In genomic region chr1:109623601-109624161, GRCh38 we compare ENCODE assay signal across 9 cellular contexts. TPM values are rescaled to one million over a fixed set of nuclear protein-coding genes. Genes with fewer than 3 reads are reported as not detected.
DNase-seq lines count a peak whose midpoint lies in the region; ATAC-seq lines count a peak whose summit lies in the region.
"Had no signal": no experiment of that assay in that cellular context is flagged by ENCODE, and none has a peak within 500 bp of the region (broad histone marks: within the 10 kb centered on the region; RNA-seq: fewer than 3 reads in every experiment).

No MANE protein-coding gene starts in this region.

- H3K27me3 ChIP-seq in layer of hippocampus (ENCODE audit: control insufficient read depth, insufficient read depth, low read length), result no peaks in the 10 kb centered on the region

- H3K36me3 Mint-ChIP-seq in activated naive CD4-positive, alpha-beta T cell treated with anti-CD3 and anti-CD28 coated beads, Interleukin-2, amount 50 U/mL, for 24 hours, result no peaks in the 10 kb centered on the region
- H3K36me3 Mint-ChIP-seq in activated CD8-positive, alpha-beta T cell treated with anti-CD3 and anti-CD28 coated beads, Interleukin-2, amount 10 ng/mL, durations not matched to agents 7 days and 5 days (ENCODE audit: low read depth), result peaks cover 30% of the 10 kb centered on the region

- peak overlapping the region; percentile 15 for H3K27ac ChIP-seq in layer of hippocampus (ENCODE audit: low read depth, low read length)
- H3K27ac ChIP-seq in temporal lobe (ENCODE audit: low read depth, low read length), result peak overlapping the region; percentile 70

- DNase-seq in activated naive CD4-positive, alpha-beta T cell (lab: John Stamatoyannopoulos, UW), result no peak
- DNase-seq in activated CD8-positive, alpha-beta T cell treated with anti-CD3 and anti-CD28 coated beads, Interleukin-2, amount 10 ng/mL, durations not matched to agents 7 days and 5 days, result peak; percentile 24
- no peak for DNase-seq in NCI-H2196 (lab: John Stamatoyannopoulos, UW; ENCODE audit: unreplicated experiment)
- DNase-seq in OCI-M1 (lab: John Stamatoyannopoulos, UW), result no peak
- DNase-seq: DMS53 had no signal

- H3K4me1 Mint-ChIP-seq in activated naive CD4-positive, alpha-beta T cell treated with anti-CD3 and anti-CD28 coated beads, Interleukin-2, amount 50 U/mL, for 24 hours, result peaks cover 47% of the 10 kb centered on the region
- H3K4me1 Mint-ChIP-seq in activated CD8-positive, alpha-beta T cell treated with anti-CD3 and anti-CD28 coated beads, Interleukin-2, amount 10 ng/mL, durations not matched to agents 7 days and 5 days (ENCODE audit: low read depth), result peaks cover 52% of the 10 kb centered on the region

- ATAC-seq in activated CD8-positive, alpha-beta T cell treated with anti-CD3 and anti-CD28 coated beads, Interleukin-2, amount 10 ng/mL, durations not matched to agents 7 days and 5 days, result no peak
- no peak for ATAC-seq in HG03039 (IDR thresholded peaks at IDR 0.05; ENCODE audit: unreplicated experiment)

- no peaks in the 10 kb centered on the region for H3K27me3 Mint-ChIP-seq in activated naive CD4-positive, alpha-beta T cell treated with anti-CD3 and anti-CD28 coated beads, Interleukin-2, amount 50 U/mL, for 24 hours
- H3K27me3 Mint-ChIP-seq in activated CD8-positive, alpha-beta T cell treated with anti-CD3 and anti-CD28 coated beads, Interleukin-2, amount 10 ng/mL, durations not matched to agents 7 days and 5 days (ENCODE audit: low read depth), result no peaks in the 10 kb centered on the region

- POLR2A ChIA-PET in activated CD8-positive, alpha-beta T cell treated with anti-CD3 and anti-CD28 coated beads, Interleukin-2, amount 10 ng/mL, durations not matched to agents 7 days and 5 days (lab: Charles Lee), result interaction anchor here (1.2 to 1.9 kb wide), 4 partner anchors 11 to 77 kb away, joined by 5 to 20 read pairs (median 8); partner anchors contain the start of gene GNAI3

- CTCF ChIA-PET in activated CD8-positive, alpha-beta T cell treated with anti-CD3 and anti-CD28 coated beads, Interleukin-2, amount 10 ng/mL, durations not matched to agents 7 days and 5 days (lab: Charles Lee), result interaction anchor here (1.2 to 11.1 kb wide), 7 partner anchors 15 to 361 kb away, joined by 3 to 129 read pairs (median 8); partner anchors contain the start of genes AHCYL1 and GNAI3

- H3K27ac Mint-ChIP-seq in activated naive CD4-positive, alpha-beta T cell treated with anti-CD3 and anti-CD28 coated beads, Interleukin-2, amount 50 U/mL, for 24 hours, result peak overlapping the region; percentile 88
- H3K27ac Mint-ChIP-seq in activated CD8-positive, alpha-beta T cell treated with anti-CD3 and anti-CD28 coated beads, Interleukin-2, amount 10 ng/mL, durations not matched to agents 7 days and 5 days, result peak overlapping the region; percentile 96

- no peaks in the 10 kb centered on the region for H3K9me3 Mint-ChIP-seq in activated naive CD4-positive, alpha-beta T cell treated with anti-CD3 and anti-CD28 coated beads, Interleukin-2, amount 50 U/mL, for 24 hours
- no peaks in the 10 kb centered on the region for H3K9me3 Mint-ChIP-seq in activated CD8-positive, alpha-beta T cell treated with anti-CD3 and anti-CD28 coated beads, Interleukin-2, amount 10 ng/mL, durations not matched to agents 7 days and 5 days (ENCODE audit: insufficient read depth)

- peak overlapping the region; percentile 76 for H3K4me3 Mint-ChIP-seq in activated naive CD4-positive, alpha-beta T cell treated with anti-CD3 and anti-CD28 coated beads, Interleukin-2, amount 50 U/mL, for 24 hours
- peak overlapping the region; percentile 95 for H3K4me3 Mint-ChIP-seq in activated CD8-positive, alpha-beta T cell treated with anti-CD3 and anti-CD28 coated beads, Interleukin-2, amount 10 ng/mL, durations not matched to agents 7 days and 5 days

RNA-seq across cellular contexts. Expression of gene AMPD2, which starts 4.0 kb away (rescaled TPM):
- 100 to 1,000 TPM; 123 to 133 TPM for total RNA-seq in activated CD8-positive, alpha-beta T cell treated with anti-CD3 and anti-CD28 coated beads, Interleukin-2, amount 10 ng/mL, durations not matched to agents 7 days and 5 days
- total RNA-seq in temporal lobe, result 50.9 TPM

RNA-seq across cellular contexts. Expression of gene GNAT2, which starts 4.3 kb away (rescaled TPM):
- total RNA-seq in activated CD8-positive, alpha-beta T cell treated with anti-CD3 and anti-CD28 coated beads, Interleukin-2, amount 10 ng/mL, durations not matched to agents 7 days and 5 days, result not detected
- total RNA-seq in temporal lobe, result not detected

RNA-seq across cellular contexts. Expression of gene GSTM4, which starts 32.2 kb away (rescaled TPM):
- total RNA-seq in activated CD8-positive, alpha-beta T cell treated with anti-CD3 and anti-CD28 coated beads, Interleukin-2, amount 10 ng/mL, durations not matched to agents 7 days and 5 days, result 10 to 100 TPM; 17.0 to 18.5 TPM
- total RNA-seq in temporal lobe, result 6.6 TPM

RNA-seq across cellular contexts. Expression of gene GSTM2, which starts 44.2 kb away (rescaled TPM):
- total RNA-seq in activated CD8-positive, alpha-beta T cell treated with anti-CD3 and anti-CD28 coated beads, Interleukin-2, amount 10 ng/mL, durations not matched to agents 7 days and 5 days, result 10 to 100 TPM; 18.2 to 19.3 TPM
- total RNA-seq in temporal lobe, result 25.1 TPM
